Comparison of ENCODE assay signal across 23 cellular contexts in the genomic region with DNA sequence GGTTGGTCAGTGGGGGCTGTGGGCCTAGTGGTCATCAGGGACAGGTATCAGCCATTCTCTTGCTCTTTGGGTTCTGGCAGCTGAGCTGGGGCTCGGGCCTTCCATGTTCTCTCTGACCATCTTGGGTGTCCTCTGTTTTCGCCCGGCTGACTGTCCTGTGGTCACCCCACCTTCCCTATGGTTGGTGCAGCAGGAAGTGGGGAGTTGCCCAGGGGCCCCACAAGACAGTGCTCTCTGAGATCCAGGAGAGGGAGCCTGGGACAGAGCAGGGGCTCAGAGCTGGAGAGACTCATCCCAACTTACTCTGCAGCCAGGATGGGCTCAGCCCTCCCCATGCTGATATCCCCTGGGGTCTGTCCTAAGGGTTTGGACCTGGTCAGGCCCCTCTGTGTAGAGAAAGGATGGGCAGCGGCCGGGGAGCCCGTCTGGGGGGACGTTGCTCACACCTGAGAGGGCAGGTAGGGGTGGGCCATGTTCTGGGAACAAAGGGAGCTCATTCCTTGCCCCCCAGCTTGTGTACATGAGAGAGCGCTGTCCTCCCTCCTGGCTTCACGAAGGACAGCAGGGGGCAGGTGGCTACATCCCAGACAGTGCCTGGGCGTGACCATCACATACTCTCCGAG. TPM values are rescaled to one million over a fixed set of nuclear protein-coding genes. Genes with fewer than 3 reads are reported as not detected.
"Had no signal": no experiment of that assay in that cellular context is flagged by ENCODE, and none has a peak within 500 bp of the region (broad histone marks: within the 10 kb centered on the region; RNA-seq: fewer than 3 reads in every experiment).

No MANE protein-coding gene starts in this region.

- H3K9me3 ChIP-seq: body of pancreas, SJCRH30 had no signal

- H3K27ac ChIP-seq: body of pancreas, SJCRH30, SK-N-MC had no signal

- ATAC-seq: body of pancreas had no signal

- H3K4me3 ChIP-seq: body of pancreas, SJCRH30, SK-N-MC had no signal

- H3K27me3 ChIP-seq: body of pancreas, SJCRH30 had no signal

- DNase-seq: cerebellar nuclear complex, KG1, NCI-H1436, NCI-H1694 treated with DMSO at 0.1 percent for 48 hours, NCI-H2029, NCI-H345, NCI-H524 treated with DMSO at 0.1 percent for 48 hours had no signal

- H3K4me1 ChIP-seq: body of pancreas, SJCRH30 had no signal

- FAIRE-seq: astrocyte, TTC549 had no signal

- H3K36me3 ChIP-seq: SJCRH30 had no signal

RNA-seq across cellular contexts. Expression of gene CEACAM8, which starts 0.9 kb away (rescaled TPM):
- total RNA-seq: activated CD4-positive, alpha-beta T cell treated with anti-CD3 and anti-CD28 coated beads, Interleukin-2, amount 10 ng/mL, durations not matched to agents 24 days and 14 days; activated CD8-positive, alpha-beta memory T cell treated with anti-CD3 and anti-CD28 coated beads for 36 hours; activated CD8-positive, alpha-beta T cell treated with anti-CD3 and anti-CD28 coated beads for 36 hours; activated naive CD8-positive, alpha-beta T cell treated with anti-CD3 and anti-CD28 coated beads, Interleukin-2, amount 10 ng/mL, durations not matched to agents 7 days and 5 days; activated T-cell treated with anti-CD3 and anti-CD28 coated beads, Interleukin-2, amount 50 U/mL, for 72 hours; activated T-helper 17 cell treated with anti-CD3 and anti-CD28 coated beads, Interleukin-2, amount 50 U/mL, for 72 hours; astrocyte; body of pancreas; bronchial epithelial cell; LHCN-M2; M059J; NCI-H460; RPMI7951; SJCRH30 had no signal
